In the genomic region with DNA sequence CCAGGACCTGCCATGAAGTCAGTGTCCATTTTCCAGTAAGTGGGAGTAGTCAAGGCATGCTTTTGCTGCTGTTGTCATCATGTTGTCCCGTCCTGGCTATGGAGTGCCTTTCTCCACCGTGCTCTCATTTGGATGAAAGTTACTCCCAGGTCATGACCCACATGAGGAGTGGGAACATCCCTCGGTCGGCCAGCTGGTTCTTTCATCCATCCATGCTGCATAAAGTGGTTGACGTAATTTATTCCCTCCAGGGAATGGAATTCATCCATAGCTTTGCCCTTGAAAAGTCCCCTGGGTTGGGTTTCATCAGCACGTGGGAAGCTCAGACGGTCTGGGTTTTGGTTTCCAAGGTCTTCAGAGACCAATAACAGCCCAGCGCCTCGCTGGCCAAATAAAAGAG, we compare ENCODE assay signal across 1 cellular context.
TF ChIP-seq lines count a peak whose summit lies in the region.

No MANE protein-coding gene starts in this region.

TF ChIP-seq in WTC11, 78 proteins besides CTCF, POLR2A, EP300 and RAD21 (continued from another document):
- TF ChIP-seq, protein P1, sequence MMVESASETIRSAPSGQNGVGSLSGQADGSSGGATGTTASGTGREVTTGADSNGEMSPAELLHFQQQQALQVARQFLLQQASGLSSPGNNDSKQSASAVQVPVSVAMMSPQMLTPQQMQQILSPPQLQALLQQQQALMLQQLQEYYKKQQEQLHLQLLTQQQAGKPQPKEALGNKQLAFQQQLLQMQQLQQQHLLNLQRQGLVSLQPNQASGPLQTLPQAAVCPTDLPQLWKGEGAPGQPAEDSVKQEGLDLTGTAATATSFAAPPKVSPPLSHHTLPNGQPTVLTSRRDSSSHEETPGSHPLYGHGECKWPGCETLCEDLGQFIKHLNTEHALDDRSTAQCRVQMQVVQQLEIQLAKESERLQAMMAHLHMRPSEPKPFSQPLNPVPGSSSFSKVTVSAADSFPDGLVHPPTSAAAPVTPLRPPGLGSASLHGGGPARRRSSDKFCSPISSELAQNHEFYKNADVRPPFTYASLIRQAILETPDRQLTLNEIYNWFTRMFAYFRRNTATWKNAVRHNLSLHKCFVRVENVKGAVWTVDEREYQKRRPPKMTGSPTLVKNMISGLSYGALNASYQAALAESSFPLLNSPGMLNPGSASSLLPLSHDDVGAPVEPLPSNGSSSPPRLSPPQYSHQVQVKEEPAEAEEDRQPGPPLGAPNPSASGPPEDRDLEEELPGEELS (CRISPR knock-in tag; IDR thresholded peaks at IDR 0.05), result no peak
- TF ChIP-seq ZNF138 (CRISPR knock-in tag; conservative IDR thresholded peaks at IDR 0.05) (no peak), PRRX2 (CRISPR knock-in tag; IDR thresholded peaks at IDR 0.05) (no peak), ZNF232 (CRISPR knock-in tag; IDR thresholded peaks at IDR 0.05) (no peak), OVOL2 (CRISPR knock-in tag; IDR thresholded peaks at IDR 0.05; ENCODE audit: borderline replicate concordance) (no peak), ZNF396 (CRISPR knock-in tag; IDR thresholded peaks at IDR 0.05; ENCODE audit: borderline replicate concordance) (no peak), KAT7 (CRISPR knock-in tag; IDR thresholded peaks at IDR 0.05; ENCODE audit: borderline replicate concordance) (no peak), EMX1 (CRISPR knock-in tag; IDR thresholded peaks at IDR 0.05) (no peak), FOXK1 (CRISPR knock-in tag; IDR thresholded peaks at IDR 0.05) (no peak), MXD4 (CRISPR knock-in tag; IDR thresholded peaks at IDR 0.05; ENCODE audit: borderline replicate concordance) (no peak), ZNF317 (CRISPR knock-in tag; IDR thresholded peaks at IDR 0.05; ENCODE audit: borderline replicate concordance, low read depth) (no peak)
- TF ChIP-seq, protein P2, sequence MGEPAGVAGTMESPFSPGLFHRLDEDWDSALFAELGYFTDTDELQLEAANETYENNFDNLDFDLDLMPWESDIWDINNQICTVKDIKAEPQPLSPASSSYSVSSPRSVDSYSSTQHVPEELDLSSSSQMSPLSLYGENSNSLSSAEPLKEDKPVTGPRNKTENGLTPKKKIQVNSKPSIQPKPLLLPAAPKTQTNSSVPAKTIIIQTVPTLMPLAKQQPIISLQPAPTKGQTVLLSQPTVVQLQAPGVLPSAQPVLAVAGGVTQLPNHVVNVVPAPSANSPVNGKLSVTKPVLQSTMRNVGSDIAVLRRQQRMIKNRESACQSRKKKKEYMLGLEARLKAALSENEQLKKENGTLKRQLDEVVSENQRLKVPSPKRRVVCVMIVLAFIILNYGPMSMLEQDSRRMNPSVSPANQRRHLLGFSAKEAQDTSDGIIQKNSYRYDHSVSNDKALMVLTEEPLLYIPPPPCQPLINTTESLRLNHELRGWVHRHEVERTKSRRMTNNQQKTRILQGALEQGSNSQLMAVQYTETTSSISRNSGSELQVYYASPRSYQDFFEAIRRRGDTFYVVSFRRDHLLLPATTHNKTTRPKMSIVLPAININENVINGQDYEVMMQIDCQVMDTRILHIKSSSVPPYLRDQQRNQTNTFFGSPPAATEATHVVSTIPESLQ (CRISPR knock-in tag; IDR thresholded peaks at IDR 0.05), result no peak
- TF ChIP-seq, protein P3, sequence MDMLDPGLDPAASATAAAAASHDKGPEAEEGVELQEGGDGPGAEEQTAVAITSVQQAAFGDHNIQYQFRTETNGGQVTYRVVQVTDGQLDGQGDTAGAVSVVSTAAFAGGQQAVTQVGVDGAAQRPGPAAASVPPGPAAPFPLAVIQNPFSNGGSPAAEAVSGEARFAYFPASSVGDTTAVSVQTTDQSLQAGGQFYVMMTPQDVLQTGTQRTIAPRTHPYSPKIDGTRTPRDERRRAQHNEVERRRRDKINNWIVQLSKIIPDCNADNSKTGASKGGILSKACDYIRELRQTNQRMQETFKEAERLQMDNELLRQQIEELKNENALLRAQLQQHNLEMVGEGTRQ (CRISPR knock-in tag; IDR thresholded peaks at IDR 0.05), result no peak
- TF ChIP-seq, protein P4, sequence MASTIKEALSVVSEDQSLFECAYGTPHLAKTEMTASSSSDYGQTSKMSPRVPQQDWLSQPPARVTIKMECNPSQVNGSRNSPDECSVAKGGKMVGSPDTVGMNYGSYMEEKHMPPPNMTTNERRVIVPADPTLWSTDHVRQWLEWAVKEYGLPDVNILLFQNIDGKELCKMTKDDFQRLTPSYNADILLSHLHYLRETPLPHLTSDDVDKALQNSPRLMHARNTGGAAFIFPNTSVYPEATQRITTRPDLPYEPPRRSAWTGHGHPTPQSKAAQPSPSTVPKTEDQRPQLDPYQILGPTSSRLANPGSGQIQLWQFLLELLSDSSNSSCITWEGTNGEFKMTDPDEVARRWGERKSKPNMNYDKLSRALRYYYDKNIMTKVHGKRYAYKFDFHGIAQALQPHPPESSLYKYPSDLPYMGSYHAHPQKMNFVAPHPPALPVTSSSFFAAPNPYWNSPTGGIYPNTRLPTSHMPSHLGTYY (CRISPR knock-in tag; IDR thresholded peaks at IDR 0.05), result no peak
- TF ChIP-seq, protein P5, sequence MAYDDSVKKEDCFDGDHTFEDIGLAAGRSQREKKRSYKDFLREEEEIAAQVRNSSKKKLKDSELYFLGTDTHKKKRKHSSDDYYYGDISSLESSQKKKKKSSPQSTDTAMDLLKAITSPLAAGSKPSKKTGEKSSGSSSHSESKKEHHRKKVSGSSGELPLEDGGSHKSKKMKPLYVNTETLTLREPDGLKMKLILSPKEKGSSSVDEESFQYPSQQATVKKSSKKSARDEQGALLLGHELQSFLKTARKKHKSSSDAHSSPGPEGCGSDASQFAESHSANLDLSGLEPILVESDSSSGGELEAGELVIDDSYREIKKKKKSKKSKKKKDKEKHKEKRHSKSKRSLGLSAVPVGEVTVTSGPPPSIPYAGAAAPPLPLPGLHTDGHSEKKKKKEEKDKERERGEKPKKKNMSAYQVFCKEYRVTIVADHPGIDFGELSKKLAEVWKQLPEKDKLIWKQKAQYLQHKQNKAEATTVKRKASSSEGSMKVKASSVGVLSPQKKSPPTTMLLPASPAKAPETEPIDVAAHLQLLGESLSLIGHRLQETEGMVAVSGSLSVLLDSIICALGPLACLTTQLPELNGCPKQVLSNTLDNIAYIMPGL (CRISPR knock-in tag; IDR thresholded peaks at IDR 0.05), result no peak
- TF ChIP-seq, protein P6, sequence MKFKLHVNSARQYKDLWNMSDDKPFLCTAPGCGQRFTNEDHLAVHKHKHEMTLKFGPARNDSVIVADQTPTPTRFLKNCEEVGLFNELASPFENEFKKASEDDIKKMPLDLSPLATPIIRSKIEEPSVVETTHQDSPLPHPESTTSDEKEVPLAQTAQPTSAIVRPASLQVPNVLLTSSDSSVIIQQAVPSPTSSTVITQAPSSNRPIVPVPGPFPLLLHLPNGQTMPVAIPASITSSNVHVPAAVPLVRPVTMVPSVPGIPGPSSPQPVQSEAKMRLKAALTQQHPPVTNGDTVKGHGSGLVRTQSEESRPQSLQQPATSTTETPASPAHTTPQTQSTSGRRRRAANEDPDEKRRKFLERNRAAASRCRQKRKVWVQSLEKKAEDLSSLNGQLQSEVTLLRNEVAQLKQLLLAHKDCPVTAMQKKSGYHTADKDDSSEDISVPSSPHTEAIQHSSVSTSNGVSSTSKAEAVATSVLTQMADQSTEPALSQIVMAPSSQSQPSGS (CRISPR knock-in tag; IDR thresholded peaks at IDR 0.05; ENCODE audit: borderline replicate concordance, low read depth), result no peak
